Comparison of ENCODE assay signal across 8 cellular contexts in genomic region chr4:98995183-98996055, GRCh38. TPM values are rescaled to one million over a fixed set of nuclear protein-coding genes. Genes with fewer than 3 reads are reported as not detected.
A peak's percentile ranks its signal among the peaks of the same experiment; 100 is the strongest.
DNase-seq lines count a peak whose midpoint lies in the region; ATAC-seq and TF ChIP-seq lines count a peak whose summit lies in the region.

METAP1 (plus strand) TSS chr4:98995721; CDS start chr4:98995754, 33 bp downstream.

- intact Hi-C loops in T-helper 1 cell treated with Interleukin-12 subunit alpha and Interleukin-12 subunit beta and Interleukin-4 antibody, amounts not matched to agents 30 ng/mL and 1 ng/mL, for 36 hours (cut with micrococcal nuclease), result loop anchor here (1.0 to 5.0 kb wide), 23 partner anchors 34 to 954 kb away; partner anchors contain the start of genes ADH5, DAPP1, EIF4E and LAMTOR3
- intact Hi-C loops in left ventricle myocardium inferior (cut with micrococcal nuclease), result no loop called here
- intact Hi-C loops in prostate gland (cut with DNase I), result loop anchor here (2.0 to 10.0 kb wide), 4 partner anchors 61 to 469 kb away; partner anchors contain the start of gene EIF4E

- TF ChIP-seq CTCF in GM13977 (IDR thresholded peaks at IDR 0.05; ENCODE audit: extremely low read depth, insufficient read depth, missing control alignments), result peak; percentile 85
- TF ChIP-seq CTCF in left ventricle myocardium inferior (IDR thresholded peaks at IDR 0.05; ENCODE audit: borderline replicate concordance), result peak; percentile 63
- peak; percentile 36 to 96 (median 90) for TF ChIP-seq CTCF in prostate gland (IDR thresholded peaks at IDR 0.05)

- peak; percentile 85 for ATAC-seq in HG02884 (IDR thresholded peaks at IDR 0.05; ENCODE audit: unreplicated experiment)

- no peaks in the 10 kb centered on the region for H3K9me3 ChIP-seq in left ventricle myocardium inferior (replicated peaks)
- no peaks in the 10 kb centered on the region for H3K9me3 ChIP-seq in prostate gland

- in situ Hi-C loops in GM13977 (cut with MboI; ENCODE audit: low pct_unique_long_range_greater_than_20kb, low sequenced_read_pairs, unreplicated experiment), result no loop called here

- H3K36me3 ChIP-seq in left ventricle myocardium inferior, result no peaks in the 10 kb centered on the region
- H3K36me3 ChIP-seq in prostate gland, result no peaks in the 10 kb centered on the region
- H3K36me3 ChIP-seq in urinary bladder (ENCODE audit: insufficient read depth), result no peaks in the 10 kb centered on the region

- H3K27ac ChIP-seq in left ventricle myocardium inferior (replicated peaks) (peak within 1 kb of the TSS; percentile 95), prostate gland (peak within 1 kb of the TSS; percentile 91 to 93), urinary bladder (ENCODE audit: low read depth) (peak within 1 kb of the TSS; percentile 63)

- peak within 1 kb of the TSS; percentile 97 for H3K4me3 ChIP-seq in left ventricle myocardium inferior
- peak within 1 kb of the TSS; percentile 90 to 94 for H3K4me3 ChIP-seq in prostate gland
- peak within 1 kb of the TSS; percentile 98 for H3K4me3 ChIP-seq in urinary bladder (ENCODE audit: low read depth, low read length)

- peaks cover 41% of the 10 kb centered on the region for H3K4me1 ChIP-seq in left ventricle myocardium inferior
- no peaks in the 10 kb centered on the region for H3K4me1 ChIP-seq in prostate gland (replicated peaks)
- no peaks in the 10 kb centered on the region for H3K4me1 ChIP-seq in urinary bladder (ENCODE audit: insufficient read depth)

- TF ChIP-seq POLR2A in prostate gland (IDR thresholded peaks at IDR 0.05), result peak; percentile 82

- DNase-seq in GM13977 (ENCODE audit: low spot score), result peak; percentile 98
- peak; percentile 42 for DNase-seq in NCI-H146 treated with DMSO at 0.1 percent for 48 hours (lab: John Stamatoyannopoulos, UW; ENCODE audit: unreplicated experiment)
- peak; percentile 95 for DNase-seq in amniotic stem cell (lab: John Stamatoyannopoulos, UW)
- DNase-seq in left ventricle myocardium inferior, result peak; percentile 94
- peak; percentile 98 for DNase-seq in prostate gland (ENCODE audit: low spot score)

- WGBS in prostate gland, result under 1% methylated on average over 59 of the region's 94 CpGs
- under 1% methylated on average over 91 of the region's 94 CpGs for WGBS in urinary bladder

- H3K27me3 ChIP-seq in left ventricle myocardium inferior (ENCODE audit: low read depth) (no peaks in the 10 kb centered on the region), prostate gland (replicated peaks; ENCODE audit: insufficient read depth) (no peaks in the 10 kb centered on the region)

RNA-seq across cellular contexts. Expression of gene METAP1, which starts in this region (rescaled TPM):
- total RNA-seq in T-helper 1 cell treated with Interleukin-12 subunit alpha and Interleukin-12 subunit beta and Interleukin-4 antibody, amounts not matched to agents 30 ng/mL and 1 ng/mL, for 36 hours, result 47.3 and 47.4 TPM in 2 replicates
- total RNA-seq in left ventricle myocardium inferior (50.8 TPM), prostate gland (10 to 100 TPM; 55.3 to 70.1 TPM), urinary bladder (38.5 TPM)
- polyA plus RNA-seq in urinary bladder, result 45.7 TPM

Comparison
In these comparisons a context has a peak if more than half of its experiments do, and no peak if none do; other contexts are left out.
1. Peak in every context shown above with its lines: DNase-seq, ATAC-seq, H3K4me3 ChIP-seq and H3K27ac ChIP-seq.
2. DNase-seq: peak in every context shown above with its lines; median percentile 98 in GM13977; 98 in prostate gland; 95 in amniotic stem cell; 94 in left ventricle myocardium inferior; 42 in NCI-H146 treated with DMSO at 0.1 percent for 48 hours.